Comparison of ENCODE assay signal across 1 cellular context in the genomic region with DNA sequence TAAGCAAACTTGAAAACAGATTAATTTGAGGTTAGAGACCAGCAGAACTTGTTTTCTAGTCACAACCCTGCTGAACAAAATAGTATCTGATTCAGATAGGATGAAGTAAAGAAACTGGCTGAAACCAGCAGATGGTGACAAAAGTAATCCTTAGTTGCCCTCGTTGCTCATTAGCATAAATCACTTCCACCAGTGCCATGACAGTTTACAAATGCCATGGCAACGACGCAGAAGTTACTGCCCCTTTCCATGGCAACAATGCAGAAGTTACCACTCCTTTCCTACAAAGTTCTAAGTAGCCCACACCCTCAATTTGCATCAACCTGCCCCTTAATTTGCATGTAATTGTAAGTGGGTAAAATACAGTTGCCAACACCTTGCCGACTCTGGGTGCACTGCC.
TF ChIP-seq lines count a peak whose summit lies in the region.

No MANE protein-coding gene starts in this region.

TF ChIP-seq in WTC11, 78 proteins besides CTCF, POLR2A, EP300 and RAD21 (continued from another document):
- TF ChIP-seq, protein P1, sequence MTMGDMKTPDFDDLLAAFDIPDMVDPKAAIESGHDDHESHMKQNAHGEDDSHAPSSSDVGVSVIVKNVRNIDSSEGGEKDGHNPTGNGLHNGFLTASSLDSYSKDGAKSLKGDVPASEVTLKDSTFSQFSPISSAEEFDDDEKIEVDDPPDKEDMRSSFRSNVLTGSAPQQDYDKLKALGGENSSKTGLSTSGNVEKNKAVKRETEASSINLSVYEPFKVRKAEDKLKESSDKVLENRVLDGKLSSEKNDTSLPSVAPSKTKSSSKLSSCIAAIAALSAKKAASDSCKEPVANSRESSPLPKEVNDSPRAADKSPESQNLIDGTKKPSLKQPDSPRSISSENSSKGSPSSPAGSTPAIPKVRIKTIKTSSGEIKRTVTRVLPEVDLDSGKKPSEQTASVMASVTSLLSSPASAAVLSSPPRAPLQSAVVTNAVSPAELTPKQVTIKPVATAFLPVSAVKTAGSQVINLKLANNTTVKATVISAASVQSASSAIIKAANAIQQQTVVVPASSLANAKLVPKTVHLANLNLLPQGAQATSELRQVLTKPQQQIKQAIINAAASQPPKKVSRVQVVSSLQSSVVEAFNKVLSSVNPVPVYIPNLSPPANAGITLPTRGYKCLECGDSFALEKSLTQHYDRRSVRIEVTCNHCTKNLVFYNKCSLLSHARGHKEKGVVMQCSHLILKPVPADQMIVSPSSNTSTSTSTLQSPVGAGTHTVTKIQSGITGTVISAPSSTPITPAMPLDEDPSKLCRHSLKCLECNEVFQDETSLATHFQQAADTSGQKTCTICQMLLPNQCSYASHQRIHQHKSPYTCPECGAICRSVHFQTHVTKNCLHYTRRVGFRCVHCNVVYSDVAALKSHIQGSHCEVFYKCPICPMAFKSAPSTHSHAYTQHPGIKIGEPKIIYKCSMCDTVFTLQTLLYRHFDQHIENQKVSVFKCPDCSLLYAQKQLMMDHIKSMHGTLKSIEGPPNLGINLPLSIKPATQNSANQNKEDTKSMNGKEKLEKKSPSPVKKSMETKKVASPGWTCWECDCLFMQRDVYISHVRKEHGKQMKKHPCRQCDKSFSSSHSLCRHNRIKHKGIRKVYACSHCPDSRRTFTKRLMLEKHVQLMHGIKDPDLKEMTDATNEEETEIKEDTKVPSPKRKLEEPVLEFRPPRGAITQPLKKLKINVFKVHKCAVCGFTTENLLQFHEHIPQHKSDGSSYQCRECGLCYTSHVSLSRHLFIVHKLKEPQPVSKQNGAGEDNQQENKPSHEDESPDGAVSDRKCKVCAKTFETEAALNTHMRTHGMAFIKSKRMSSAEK (CRISPR knock-in tag; IDR thresholded peaks at IDR 0.05; ENCODE audit: borderline replicate concordance), result no peak
- TF ChIP-seq ZNF423 (CRISPR knock-in tag; IDR thresholded peaks at IDR 0.05), result no peak
- TF ChIP-seq, protein P2, sequence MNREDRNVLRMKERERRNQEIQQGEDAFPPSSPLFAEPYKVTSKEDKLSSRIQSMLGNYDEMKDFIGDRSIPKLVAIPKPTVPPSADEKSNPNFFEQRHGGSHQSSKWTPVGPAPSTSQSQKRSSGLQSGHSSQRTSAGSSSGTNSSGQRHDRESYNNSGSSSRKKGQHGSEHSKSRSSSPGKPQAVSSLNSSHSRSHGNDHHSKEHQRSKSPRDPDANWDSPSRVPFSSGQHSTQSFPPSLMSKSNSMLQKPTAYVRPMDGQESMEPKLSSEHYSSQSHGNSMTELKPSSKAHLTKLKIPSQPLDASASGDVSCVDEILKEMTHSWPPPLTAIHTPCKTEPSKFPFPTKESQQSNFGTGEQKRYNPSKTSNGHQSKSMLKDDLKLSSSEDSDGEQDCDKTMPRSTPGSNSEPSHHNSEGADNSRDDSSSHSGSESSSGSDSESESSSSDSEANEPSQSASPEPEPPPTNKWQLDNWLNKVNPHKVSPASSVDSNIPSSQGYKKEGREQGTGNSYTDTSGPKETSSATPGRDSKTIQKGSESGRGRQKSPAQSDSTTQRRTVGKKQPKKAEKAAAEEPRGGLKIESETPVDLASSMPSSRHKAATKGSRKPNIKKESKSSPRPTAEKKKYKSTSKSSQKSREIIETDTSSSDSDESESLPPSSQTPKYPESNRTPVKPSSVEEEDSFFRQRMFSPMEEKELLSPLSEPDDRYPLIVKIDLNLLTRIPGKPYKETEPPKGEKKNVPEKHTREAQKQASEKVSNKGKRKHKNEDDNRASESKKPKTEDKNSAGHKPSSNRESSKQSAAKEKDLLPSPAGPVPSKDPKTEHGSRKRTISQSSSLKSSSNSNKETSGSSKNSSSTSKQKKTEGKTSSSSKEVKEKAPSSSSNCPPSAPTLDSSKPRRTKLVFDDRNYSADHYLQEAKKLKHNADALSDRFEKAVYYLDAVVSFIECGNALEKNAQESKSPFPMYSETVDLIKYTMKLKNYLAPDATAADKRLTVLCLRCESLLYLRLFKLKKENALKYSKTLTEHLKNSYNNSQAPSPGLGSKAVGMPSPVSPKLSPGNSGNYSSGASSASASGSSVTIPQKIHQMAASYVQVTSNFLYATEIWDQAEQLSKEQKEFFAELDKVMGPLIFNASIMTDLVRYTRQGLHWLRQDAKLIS (CRISPR knock-in tag; IDR thresholded peaks at IDR 0.05; ENCODE audit: borderline replicate concordance), result no peak
